In genomic region chr17:72126575-72127486, GRCh38 we compare ENCODE assay signal across 9 cellular contexts. TPM values are rescaled to one million over a fixed set of nuclear protein-coding genes. Genes with fewer than 3 reads are reported as not detected.
DNase-seq lines count a peak whose midpoint lies in the region; TF ChIP-seq lines count a peak whose summit lies in the region.
"Had no signal": no experiment of that assay in that cellular context is flagged by ENCODE, and none has a peak within 500 bp of the region (broad histone marks: within the 10 kb centered on the region; RNA-seq: fewer than 3 reads in every experiment).

No MANE protein-coding gene starts in this region.

- intact Hi-C loops in PC-9 (cut with micrococcal nuclease; ENCODE audit: unreplicated experiment): loop anchor here (1.0 to 2.0 kb wide), 7 partner anchors 24 to 413 kb away; no protein-coding TSS in a partner anchor

- CTCF ChIA-PET in PC-9 (lab: Charles Lee): interaction anchor here (0.7 to 1.0 kb wide), 3 partner anchors 262 to 413 kb away, joined by 3 to 6 read pairs (median 5); no protein-coding TSS in a partner anchor

- H3K27me3 ChIP-seq in PC-9 (ENCODE audit: insufficient read depth, low read depth): no peaks in the 10 kb centered on the region

- H3K4me3 ChIP-seq in PC-9: peak overlapping the region; percentile 55; the same call in 1 of the 2 replicates

- no peak overlapping the region for H2AFZ ChIP-seq in PC-9

- H3K9me2 ChIP-seq in PC-9 (ENCODE audit: insufficient read depth): no peaks in the 10 kb centered on the region

- peaks cover 38% of the 10 kb centered on the region for H3K79me2 ChIP-seq in PC-9 (ENCODE audit: low read depth)

- in situ Hi-C loops in KBM-7 (cut with MboI; ENCODE audit: low pct_unique_long_range_greater_than_20kb, low sequenced_read_pairs): no loop called here

- 0 out of 2 replicates have a peak, but pooled peaks have one; percentile 6 for TF ChIP-seq CTCF in PC-9 (conservative IDR thresholded peaks at IDR 0.05)

- peak overlapping the region; percentile 78 for H3K4me2 ChIP-seq in PC-9

- H3K9me3 ChIP-seq in PC-9 (ENCODE audit: insufficient read depth, low read depth): no peaks in the 10 kb centered on the region

- H3F3A ChIP-seq in PC-9 (ENCODE audit: insufficient read depth, low read depth): peaks cover 32% of the 10 kb centered on the region

- no TSS peak for BruUV-seq in PC-9 (replicated peaks; lab: Mats Ljungman, UMichigan)

- H3K36me3 ChIP-seq in PC-9 (ENCODE audit: low read depth): peaks cover 24% of the 10 kb centered on the region

- peaks cover 45% of the 10 kb centered on the region for H3K4me1 ChIP-seq in PC-9 (replicated peaks; ENCODE audit: insufficient read depth)

- peak overlapping the region; percentile 74 for H3K27ac ChIP-seq in PC-9

- DNase-seq in ELF-1 (ENCODE audit: low read depth, low spot score) (peak; percentile 33), PC-9 (peak; percentile 60 to 97), fibroblast of peridontal ligament (ENCODE audit: extremely low read depth) (peak; percentile 78), pons (ENCODE audit: low spot score) (peak; percentile 36), KBM-7 (no peak), SK-N-DZ (ENCODE audit: low spot score) (no peak)
- no peak for DNase-seq in effector CD8-positive, alpha-beta T cell (lab: John Stamatoyannopoulos, UW)
- DNase-seq in activated CD4-positive, alpha-beta T cell treated with anti-CD3 and anti-CD28 coated beads for 1 hour: no peak
- DNase-seq: activated CD8-positive, alpha-beta memory T cell treated with anti-CD3 and anti-CD28 coated beads, Interleukin-2, amount 10 ng/mL, durations not matched to agents 7 days and 5 days had no signal

- peaks cover 23% of the 10 kb centered on the region for H4K20me1 ChIP-seq in PC-9 (ENCODE audit: insufficient read depth)

- POLR2A ChIA-PET in PC-9 (lab: Charles Lee; ENCODE audit: unreplicated experiment): interaction anchor here (0.5 to 0.8 kb wide), 3 partner anchors 25 to 296 kb away, joined by 4 to 6 read pairs (median 5); no protein-coding TSS in a partner anchor

RNA-seq across cellular contexts. Expression of gene SOX9, which starts 6.0 kb away (rescaled TPM):
- total RNA-seq in PC-9 (2021): 21.7 and 25.0 TPM in 2 replicates
- polyA plus RNA-seq in SK-N-DZ (2014; cell fraction: cytosol; rRNA removed): 0.27 and 1.4 TPM in 2 replicates
- 0.33 and 0.51 TPM in 2 replicates for polyA plus RNA-seq in SK-N-DZ (2014; cell fraction: nucleus; rRNA removed)
- total RNA-seq: activated CD8-positive, alpha-beta memory T cell treated with anti-CD3 and anti-CD28 coated beads, Interleukin-2, amount 10 ng/mL, durations not matched to agents 7 days and 5 days had no signal

Comparison
In these comparisons a context has a peak if more than half of its experiments do, and no peak if none do; other contexts are left out.
1. DNase-seq: peak in ELF-1 (single experiment), PC-9 (2 of 2), fibroblast of peridontal ligament (single experiment) and pons (single experiment); none in effector CD8-positive, alpha-beta T cell (single experiment), activated CD4-positive, alpha-beta T cell treated with anti-CD3 and anti-CD28 coated beads for 1 hour (single experiment), KBM-7 (single experiment) and SK-N-DZ (single experiment).